ENCODE assay signal across 17 cellular contexts in genomic region chr2:127226132-127226519, GRCh38. TPM values are rescaled to one million over a fixed set of nuclear protein-coding genes. Genes with fewer than 3 reads are reported as not detected.
A peak's percentile ranks its signal among the peaks of the same experiment; 100 is the strongest.
DNase-seq lines count a peak whose midpoint lies in the region; ATAC-seq, FAIRE-seq and TF ChIP-seq lines count a peak whose summit lies in the region.
"Had no signal": no experiment of that assay in that cellular context is flagged by ENCODE, and none has a peak within 500 bp of the region (broad histone marks: within the 10 kb centered on the region; RNA-seq: fewer than 3 reads in every experiment).

No MANE protein-coding gene starts in this region.

- peaks cover 0 to 4% of the 10 kb centered on the region in 2 donors for H3K36me3 Mint-ChIP-seq in activated naive CD4-positive, alpha-beta T cell treated with anti-CD3 and anti-CD28 coated beads, Interleukin-2, amount 50 U/mL, for 72 hours
- H3K36me3 Mint-ChIP-seq in T-helper 17 cell (ENCODE audit: low read depth) (peaks cover 3% of the 10 kb centered on the region), H9 (ENCODE audit: insufficient read depth in 1 of 3, low read depth in 3 of 3) (no peaks in the 10 kb centered on the region)
- H3K36me3 Mint-ChIP-seq in stimulated activated effector memory CD8-positive, alpha-beta T cell treated with anti-CD3 and anti-CD28 coated beads, Interleukin-12 subunit alpha, Interleukin-12 subunit beta, amount 100 ng/mL, for 72 hours = no peaks in the 10 kb centered on the region
- no peaks in the 10 kb centered on the region for H3K36me3 Mint-ChIP-seq in CD8-positive, alpha-beta T cell

- peaks cover 2% of the 10 kb centered on the region for H3K9me3 ChIP-seq in T-helper 17 cell (ENCODE audit: control insufficient read depth, low read length, poor library complexity, severe bottlenecking)
- no peaks in the 10 kb centered on the region for H3K9me3 ChIP-seq in keratinocyte (ENCODE audit: control insufficient read depth, low read depth, low read length)
- H3K9me3 ChIP-seq in H9 (ENCODE audit: control insufficient read depth, low read depth, low read length) = no peaks in the 10 kb centered on the region
- H3K9me3 ChIP-seq in small intestine (ENCODE audit: control insufficient read depth, low read depth) = no peaks in the 10 kb centered on the region
- H3K9me3 ChIP-seq in CD8-positive, alpha-beta T cell (ENCODE audit: low read length) = no peaks in the 10 kb centered on the region

- H3K27me3 ChIP-seq in keratinocyte (ENCODE audit: control insufficient read depth, extremely low read depth, insufficient read depth, low read length) (no peaks in the 10 kb centered on the region), H9 (ENCODE audit: insufficient read depth, low read length) (no peaks in the 10 kb centered on the region), small intestine (ENCODE audit: control insufficient read depth in 2 of 2, insufficient read depth in 2 of 2, low read length in 2 of 2) (peaks cover 0 to 11% of the 10 kb centered on the region in 2 donors)
- no peaks in the 10 kb centered on the region for H3K27me3 ChIP-seq in CD8-positive, alpha-beta T cell (ENCODE audit: insufficient read depth, low read length)
- H3K27me3 ChIP-seq: right atrium auricular region had no signal

- peaks cover 5% of the 10 kb centered on the region for H3K4me1 Mint-ChIP-seq in T-helper 17 cell
- peaks cover 20% of the 10 kb centered on the region for H3K4me1 Mint-ChIP-seq in stimulated activated effector memory CD8-positive, alpha-beta T cell treated with anti-CD3 and anti-CD28 coated beads, Interleukin-12 subunit alpha, Interleukin-12 subunit beta, amount 100 ng/mL, for 72 hours
- H3K4me1 Mint-ChIP-seq in H9 = peaks cover 15 to 20% of the 10 kb centered on the region in 2 experiments
- H3K4me1 Mint-ChIP-seq in CD8-positive, alpha-beta T cell (ENCODE audit: low read depth) = no peaks in the 10 kb centered on the region

- no peak overlapping the region for H2BK15ac ChIP-seq in H9 (ENCODE audit: low read depth, low read length)

- TF ChIP-seq CTCF in keratinocyte (optimal IDR thresholded peaks at IDR 0.05 in 1 of 3, IDR thresholded peaks at IDR 0.05 in 1 of 3, conservative IDR thresholded peaks at IDR 0.05 in 1 of 3; ENCODE audit: extremely low read depth in 1 of 3, insufficient read depth in 2 of 3, low read length in 3 of 3) = no peak
- TF ChIP-seq CTCF in H9 (conservative IDR thresholded peaks at IDR 0.05) = no peak
- no peak for TF ChIP-seq CTCF in CD8-positive, alpha-beta T cell (IDR thresholded peaks at IDR 0.05)

- no peaks in the 10 kb centered on the region for H3K79me1 ChIP-seq in H9 (ENCODE audit: insufficient read depth, low read depth, low read length, poor library complexity, severe bottlenecking)

- no CpG with 5 or more reads among the region's 9 CpGs for WGBS in H9 (ENCODE audit: extremely low coverage, insufficient read length, low lambda C conversion rate)
- WGBS in small intestine, 3 donors = 19 to 54% (median 34%) methylated on average over 9 of the region's 9 CpGs

- H3K4me3 Mint-ChIP-seq in T-helper 17 cell (peak overlapping the region; percentile 31), H9 (no peak overlapping the region)
- H3K4me3 Mint-ChIP-seq in stimulated activated effector memory CD8-positive, alpha-beta T cell treated with anti-CD3 and anti-CD28 coated beads, Interleukin-12 subunit alpha, Interleukin-12 subunit beta, amount 100 ng/mL, for 72 hours = peak overlapping the region; percentile 57
- H3K4me3 Mint-ChIP-seq in CD8-positive, alpha-beta T cell = no peak overlapping the region
- H3K4me3 Mint-ChIP-seq: CD4-positive, alpha-beta T cell had no signal

- H3K27ac ChIP-seq in keratinocyte (ENCODE audit: control insufficient read depth, insufficient read depth, low read length) = peak overlapping the region; percentile 46
- no peak overlapping the region for H3K27ac ChIP-seq in H9 (ENCODE audit: insufficient read length, low read depth, low read length)
- H3K27ac ChIP-seq in small intestine (ENCODE audit: low read depth in 1 of 2, low read length in 1 of 2) = no peak overlapping the region
- no peak overlapping the region for H3K27ac ChIP-seq in CD8-positive, alpha-beta T cell (ENCODE audit: low read depth, low read length)
- H3K27ac ChIP-seq: right atrium auricular region had no signal

- H4K20me1 ChIP-seq in keratinocyte (ENCODE audit: control insufficient read depth, extremely low read depth, insufficient read depth, low read length) (no peaks in the 10 kb centered on the region), H9 (ENCODE audit: control insufficient read depth, insufficient read depth, insufficient read length) (no peaks in the 10 kb centered on the region)

- POLR2A ChIA-PET in CD8-positive, alpha-beta T cell (lab: Charles Lee) = no interaction called here

- H3K27me3 Mint-ChIP-seq in T-helper 17 cell (peaks cover 50% of the 10 kb centered on the region), H9 (ENCODE audit: low read depth) (peaks cover 15% of the 10 kb centered on the region)
- peaks cover 43% of the 10 kb centered on the region for H3K27me3 Mint-ChIP-seq in CD8-positive, alpha-beta T cell (ENCODE audit: low read depth)

- H3K18ac ChIP-seq in H9 (ENCODE audit: insufficient read length, low read depth, low read length) = no peak overlapping the region

- CTCF ChIA-PET in CD8-positive, alpha-beta T cell (lab: Charles Lee) = no interaction called here

- H3K9ac ChIP-seq in keratinocyte (ENCODE audit: control insufficient read depth, extremely low read depth, insufficient read depth, low read length) = peak overlapping the region; percentile 48
- H3K9ac ChIP-seq in H9 (ENCODE audit: extremely low read depth, insufficient read length, low read length) = no peak overlapping the region

- H3K56ac ChIP-seq in H9 (ENCODE audit: insufficient read length, low read depth, low read length) = no peak overlapping the region

- no peak overlapping the region for H2BK12ac ChIP-seq in H9 (ENCODE audit: insufficient read length, low read depth, low read length)

- H3K14ac ChIP-seq in H9 (ENCODE audit: insufficient read depth, low read length) = no peak overlapping the region

- H2BK5ac ChIP-seq in H9 (ENCODE audit: insufficient read length, low read length) = no peak overlapping the region

- H3K4me1 ChIP-seq in keratinocyte (ENCODE audit: control insufficient read depth, extremely low read depth, insufficient read depth, low read length) (peaks cover 15% of the 10 kb centered on the region), H9 (ENCODE audit: insufficient read depth, low read length) (peaks cover 3% of the 10 kb centered on the region; the same call in 1 of the 2 replicates), small intestine (ENCODE audit: control insufficient read depth in 2 of 2, insufficient read depth in 1 of 2, low read depth in 1 of 2, low read length in 1 of 2) (peaks cover 3 to 7% of the 10 kb centered on the region in 2 donors)
- H3K4me1 ChIP-seq in CD8-positive, alpha-beta T cell (ENCODE audit: insufficient read depth, low read length) = no peaks in the 10 kb centered on the region
- H3K4me1 ChIP-seq: right atrium auricular region had no signal

- ATAC-seq in activated naive CD4-positive, alpha-beta T cell treated with anti-CD3 and anti-CD28 coated beads, Interleukin-2, amount 50 U/mL, for 72 hours = no peak
- ATAC-seq in T-helper 17 cell = no peak
- ATAC-seq in stimulated activated effector memory CD8-positive, alpha-beta T cell treated with anti-CD3 and anti-CD28 coated beads, Interleukin-12 subunit alpha, Interleukin-12 subunit beta, amount 100 ng/mL, for 72 hours = no peak
- no peak for ATAC-seq in CD8-positive, alpha-beta T cell

- no peak overlapping the region for H2BK120ac ChIP-seq in H9 (ENCODE audit: low read depth, low read length, poor library complexity, severe bottlenecking)

- H4K5ac ChIP-seq in H9 (ENCODE audit: insufficient read length, low read depth, low read length) = no peak overlapping the region

- no peak overlapping the region for H3K23ac ChIP-seq in H9 (ENCODE audit: insufficient read length, low read depth, low read length)

- FAIRE-seq in keratinocyte (lab: Jason Lieb, UNC) (no peak), small intestine (lab: Jason Lieb, UNC) (no peak)

- H3K4me2 ChIP-seq in keratinocyte (ENCODE audit: control insufficient read depth, extremely low read depth, insufficient read depth, low read depth, low read length) (peak overlapping the region; percentile 83), H9 (ENCODE audit: insufficient read depth, insufficient read length, low read length) (no peak overlapping the region)

- no peak overlapping the region for H4K91ac ChIP-seq in H9 (ENCODE audit: insufficient read length, low read depth, low read length)

- H3K4ac ChIP-seq in H9 (ENCODE audit: low read depth, low read length) = no peak overlapping the region

- H3K36me3 ChIP-seq in keratinocyte (ENCODE audit: control insufficient read depth in 2 of 2, extremely low read depth in 1 of 2, insufficient read depth in 2 of 2, low read length in 2 of 2) (no peaks in the 10 kb centered on the region), small intestine (ENCODE audit: control insufficient read depth in 2 of 2, insufficient read depth in 2 of 2, low read length in 2 of 2) (no peaks in the 10 kb centered on the region)
- no peaks in the 10 kb centered on the region for H3K36me3 ChIP-seq in CD8-positive, alpha-beta T cell (ENCODE audit: insufficient read depth, low read length)
- H3K36me3 ChIP-seq: right atrium auricular region had no signal

- H3K27ac Mint-ChIP-seq in activated naive CD4-positive, alpha-beta T cell treated with anti-CD3 and anti-CD28 coated beads, Interleukin-2, amount 50 U/mL, for 72 hours = peak overlapping the region; percentile 49 to 66
- H3K27ac Mint-ChIP-seq in T-helper 17 cell (no peak overlapping the region), H9 (no peak overlapping the region)
- peak overlapping the region; percentile 80 for H3K27ac Mint-ChIP-seq in stimulated activated effector memory CD8-positive, alpha-beta T cell treated with anti-CD3 and anti-CD28 coated beads, Interleukin-12 subunit alpha, Interleukin-12 subunit beta, amount 100 ng/mL, for 72 hours
- H3K27ac Mint-ChIP-seq in CD8-positive, alpha-beta T cell = no peak overlapping the region
- H3K27ac Mint-ChIP-seq: CD4-positive, alpha-beta T cell had no signal

- H2AK5ac ChIP-seq in H9 (ENCODE audit: insufficient read length, low read length) = no peak overlapping the region

- no peak overlapping the region for H3T11ph ChIP-seq in H9 (ENCODE audit: low read length)

- peak overlapping the region in 1 of 3 experiments; percentile 39 for H3K4me3 ChIP-seq in keratinocyte (ENCODE audit: control insufficient read depth in 2 of 3, extremely low read depth in 1 of 3, insufficient read depth in 2 of 3, low read depth in 1 of 3, low read length in 3 of 3)
- no peak overlapping the region for H3K4me3 ChIP-seq in small intestine (ENCODE audit: low read depth in 1 of 2, low read length in 2 of 2)
- H3K4me3 ChIP-seq in CD8-positive, alpha-beta T cell (ENCODE audit: low read depth, low read length) = no peak overlapping the region
- H3K4me3 ChIP-seq: lung, right atrium auricular region had no signal

- DNase-seq in activated naive CD4-positive, alpha-beta T cell treated with anti-CD3 and anti-CD28 coated beads, Interleukin-2, amount 50 U/mL, for 72 hours (ENCODE audit: low spot score in 2 of 2) = no peak
- no peak for DNase-seq in activated naive CD4-positive, alpha-beta T cell (lab: John Stamatoyannopoulos, UW)
- no peak for DNase-seq in T-helper 17 cell
- no peak for DNase-seq in keratinocyte (ENCODE audit: low read depth, low spot score)
- no peak for DNase-seq in stimulated activated effector memory CD8-positive, alpha-beta T cell treated with anti-CD3 and anti-CD28 coated beads, Interleukin-12 subunit alpha, Interleukin-12 subunit beta, amount 100 ng/mL, for 72 hours (ENCODE audit: low spot score in 2 of 2)
- DNase-seq in H9 = no peak
- DNase-seq in small intestine = no peak
- DNase-seq in CD8-positive, alpha-beta T cell = no peak
- DNase-seq: activated CD8-positive, alpha-beta memory T cell treated with anti-CD3 and anti-CD28 coated beads for 24 hours; anterior cingulate cortex; CD4-positive, alpha-beta T cell; NCI-H146; RPMI8226; SW 1271 had no signal

- intact Hi-C loops in CD8-positive, alpha-beta T cell (cut with DNase I, micrococcal nuclease) = no loop called here

- H2AFZ ChIP-seq in keratinocyte (ENCODE audit: control insufficient read depth, low read length) = peak overlapping the region; percentile 55
- H2AFZ ChIP-seq in H9 (ENCODE audit: low read length) = no peak overlapping the region

- dilution Hi-C loops in keratinocyte (cut with MboI; ENCODE audit: extremely low pct_ligation_motif_present, low sequenced_read_pairs) = no loop called here

- H2BK20ac ChIP-seq in H9 (ENCODE audit: low read depth, low read length, poor library complexity, severe bottlenecking) = no peak overlapping the region

- no peaks in the 10 kb centered on the region for H3K9me3 Mint-ChIP-seq in activated naive CD4-positive, alpha-beta T cell treated with anti-CD3 and anti-CD28 coated beads, Interleukin-2, amount 50 U/mL, for 72 hours
- no peaks in the 10 kb centered on the region for H3K9me3 Mint-ChIP-seq in stimulated activated effector memory CD8-positive, alpha-beta T cell treated with anti-CD3 and anti-CD28 coated beads, Interleukin-12 subunit alpha, Interleukin-12 subunit beta, amount 100 ng/mL, for 72 hours
- no peaks in the 10 kb centered on the region for H3K9me3 Mint-ChIP-seq in H9
- H3K9me3 Mint-ChIP-seq in CD8-positive, alpha-beta T cell = peaks cover 6% of the 10 kb centered on the region

- H4K8ac ChIP-seq in H9 (replicated peaks; ENCODE audit: insufficient read length, low read depth, low read length) = no peak overlapping the region

- H3K9me1 ChIP-seq in keratinocyte (ENCODE audit: control insufficient read depth, extremely low read depth, insufficient read depth, low read length) = no peaks in the 10 kb centered on the region

- H3K23me2 ChIP-seq in H9 (ENCODE audit: insufficient read length, low read depth, low read length, poor library complexity, severe bottlenecking) = no peaks in the 10 kb centered on the region

- no peaks in the 10 kb centered on the region for H3K79me2 ChIP-seq in keratinocyte (ENCODE audit: control insufficient read depth, insufficient read depth, low read length)
- H3K79me2 ChIP-seq in H9 (ENCODE audit: insufficient read depth, low read length) = no peaks in the 10 kb centered on the region

RNA-seq across cellular contexts. Expression of gene CYP27C1, which starts 6.0 kb away (rescaled TPM):
- total RNA-seq in activated naive CD4-positive, alpha-beta T cell treated with anti-CD3 and anti-CD28 coated beads, Interleukin-2, amount 50 U/mL, for 72 hours = not detected
- total RNA-seq in T-helper 17 cell (not detected), H9 (2021) (2.3 TPM in 2 replicates)
- polyA plus RNA-seq in keratinocyte (3.1 to 7.9 TPM (median 6.1 TPM) in 3 replicates), small intestine (under 1 TPM in 1 of 3 donors, not detected in 2; 0.24 TPM)
- polyA plus RNA-seq in keratinocyte (2011; ENCODE audit: low read depth) = 2.2 TPM
- 4.0 and 4.8 TPM in 2 replicates for polyA plus RNA-seq in keratinocyte (2011; cell fraction: cytosol; rRNA removed)
- polyA plus RNA-seq in keratinocyte (2011; cell fraction: nucleus; rRNA removed) = 10.8 and 12.3 TPM in 2 replicates
- 2.3 and 7.4 TPM in 2 replicates for polyA plus RNA-seq in keratinocyte (2012; ENCODE audit: low replicate concordance)
- 2.9 to 6.9 TPM (median 4.4 TPM) in 3 replicates for polyA minus RNA-seq in keratinocyte
- polyA minus RNA-seq in keratinocyte (2011; cell fraction: cytosol; rRNA and poly(A)+ RNA removed) = 1.3 TPM
- 1.6 and 3.5 TPM in 2 replicates for polyA minus RNA-seq in keratinocyte (2011; cell fraction: nucleus; rRNA and poly(A)+ RNA removed)
- not detected for total RNA-seq in CD8-positive, alpha-beta T cell
- total RNA-seq: CD4-positive, alpha-beta T cell had no signal
- polyA plus RNA-seq: AG04450 had no signal

Comparison
In these comparisons a context has a peak if more than half of its experiments do, and no peak if none do; other contexts are left out.
1. H3K27ac Mint-ChIP-seq: peak in activated naive CD4-positive, alpha-beta T cell treated with anti-CD3 and anti-CD28 coated beads, Interleukin-2, amount 50 U/mL, for 72 hours (2 of 2) and stimulated activated effector memory CD8-positive, alpha-beta T cell treated with anti-CD3 and anti-CD28 coated beads, Interleukin-12 subunit alpha, Interleukin-12 subunit beta, amount 100 ng/mL, for 72 hours (single experiment); none in T-helper 17 cell (single experiment), H9 (0 of 3) and CD8-positive, alpha-beta T cell (single experiment).
2. H3K4me3 Mint-ChIP-seq: peak in T-helper 17 cell (single experiment) and stimulated activated effector memory CD8-positive, alpha-beta T cell treated with anti-CD3 and anti-CD28 coated beads, Interleukin-12 subunit alpha, Interleukin-12 subunit beta, amount 100 ng/mL, for 72 hours (single experiment); none in H9 (0 of 2) and CD8-positive, alpha-beta T cell (single experiment).